ENCODE assay signal across 18 cellular contexts in genomic region chr12:66549050-66549389, GRCh38.
DNase-seq lines count a peak whose midpoint lies in the region; ATAC-seq and TF ChIP-seq lines count a peak whose summit lies in the region.
"Had no signal": no experiment of that assay in that cellular context is flagged by ENCODE, and none has a peak within 500 bp of the region (broad histone marks: within the 10 kb centered on the region; RNA-seq: fewer than 3 reads in every experiment).

No MANE protein-coding gene starts in this region.

- H3K36me3 ChIP-seq in cardiac muscle cell (no peaks in the 10 kb centered on the region), SU-DHL-6 (ENCODE audit: low read length) (no peaks in the 10 kb centered on the region), vagina (no peaks in the 10 kb centered on the region)

- DNase-seq in cardiac muscle cell (ENCODE audit: low read depth in 1 of 2, low spot score in 1 of 2), result no peak
- DNase-seq in cardiac septum (ENCODE audit: low spot score), result no peak
- DNase-seq in activated naive CD4-positive, alpha-beta T cell (lab: John Stamatoyannopoulos, UW), result no peak
- DNase-seq in foreskin melanocyte, result no peak
- no peak for DNase-seq in activated CD8-positive, alpha-beta memory T cell treated with anti-CD3 and anti-CD28 coated beads, Interleukin-2, amount 10 ng/mL, durations not matched to agents 7 days and 5 days
- DNase-seq in vagina (ENCODE audit: extremely low spot score in 2 of 2), result no peak
- DNase-seq: 8988T; CD4-positive, alpha-beta memory T cell; DMS153; GF-D8; NCI-H1092 treated with DMSO at 0.1 percent for 48 hours; NCI-H2081; NCI-H446 treated with DMSO at 0.1 percent for 48 hours; NCI-H69; SHP77 treated with DMSO at 0.1 percent for 48 hours had no signal

- H3K27me3 Mint-ChIP-seq in activated CD8-positive, alpha-beta memory T cell treated with anti-CD3 and anti-CD28 coated beads, Interleukin-2, amount 10 ng/mL, durations not matched to agents 7 days and 5 days, result no peaks in the 10 kb centered on the region

- H3K9me3 ChIP-seq in cardiac muscle cell (ENCODE audit: low read depth) (no peaks in the 10 kb centered on the region), SU-DHL-6 (ENCODE audit: insufficient read depth, low read length) (no peaks in the 10 kb centered on the region), vagina (no peaks in the 10 kb centered on the region)

- H3K4me3 Mint-ChIP-seq in activated CD8-positive, alpha-beta memory T cell treated with anti-CD3 and anti-CD28 coated beads, Interleukin-2, amount 10 ng/mL, durations not matched to agents 7 days and 5 days, result no peak overlapping the region
- H3K4me3 Mint-ChIP-seq: CD4-positive, alpha-beta memory T cell had no signal

- H2AFZ ChIP-seq in SU-DHL-6 (ENCODE audit: low read depth, low read length, severe bottlenecking), result peak overlapping the region; percentile 79

- H3K4me2 ChIP-seq in SU-DHL-6 (ENCODE audit: low read depth, low read length, poor library complexity, severe bottlenecking), result peak overlapping the region; percentile 34

- peak; percentile 17 for ATAC-seq in HG03520 (IDR thresholded peaks at IDR 0.05; ENCODE audit: unreplicated experiment)
- ATAC-seq in activated CD8-positive, alpha-beta memory T cell treated with anti-CD3 and anti-CD28 coated beads, Interleukin-2, amount 10 ng/mL, durations not matched to agents 7 days and 5 days, result no peak

- no peak overlapping the region for H3K9ac ChIP-seq in SU-DHL-6 (ENCODE audit: low read length)

- H3K4me1 Mint-ChIP-seq in activated CD8-positive, alpha-beta memory T cell treated with anti-CD3 and anti-CD28 coated beads, Interleukin-2, amount 10 ng/mL, durations not matched to agents 7 days and 5 days, result no peaks in the 10 kb centered on the region

- H3K4me3 ChIP-seq in cardiac muscle cell, result no peak overlapping the region
- H3K4me3 ChIP-seq in SU-DHL-6 (ENCODE audit: insufficient read depth, low read length, poor library complexity, severe bottlenecking), result no peak overlapping the region
- H3K4me3 ChIP-seq in vagina, result no peak overlapping the region
- H3K4me3 ChIP-seq: GM12878 had no signal

- TF ChIP-seq CTCF in cardiac muscle cell (IDR thresholded peaks at IDR 0.05; ENCODE audit: low read depth, low read length) (peak; percentile 1), SU-DHL-6 (IDR thresholded peaks at IDR 0.05; ENCODE audit: insufficient read depth, low read length, poor library complexity, severe bottlenecking) (no peak), vagina (IDR thresholded peaks at IDR 0.05) (no peak)

- 0 out of 2 replicates have a peak, but pooled peaks cover 10% of the 10 kb centered on the region for H3F3A ChIP-seq in SU-DHL-6 (ENCODE audit: insufficient read depth)

- H3K9me3 Mint-ChIP-seq in activated CD8-positive, alpha-beta memory T cell treated with anti-CD3 and anti-CD28 coated beads, Interleukin-2, amount 10 ng/mL, durations not matched to agents 7 days and 5 days (ENCODE audit: low read depth), result no peaks in the 10 kb centered on the region

- H4K20me1 ChIP-seq in SU-DHL-6 (ENCODE audit: low read depth, low read length), result no peaks in the 10 kb centered on the region

- H3K36me3 Mint-ChIP-seq in activated CD8-positive, alpha-beta memory T cell treated with anti-CD3 and anti-CD28 coated beads, Interleukin-2, amount 10 ng/mL, durations not matched to agents 7 days and 5 days, result no peaks in the 10 kb centered on the region
- H3K36me3 Mint-ChIP-seq: CD4-positive, alpha-beta memory T cell had no signal

- H3K9me2 ChIP-seq in SU-DHL-6 (replicated peaks; ENCODE audit: insufficient read depth, low read length), result no peaks in the 10 kb centered on the region

- TF ChIP-seq POLR2A in vagina (IDR thresholded peaks at IDR 0.05), result no peak

- H3K4me1 ChIP-seq in cardiac muscle cell (ENCODE audit: low read depth) (no peaks in the 10 kb centered on the region), vagina (no peaks in the 10 kb centered on the region)

- H3K27ac Mint-ChIP-seq in activated CD8-positive, alpha-beta memory T cell treated with anti-CD3 and anti-CD28 coated beads, Interleukin-2, amount 10 ng/mL, durations not matched to agents 7 days and 5 days, result no peak overlapping the region
- H3K27ac Mint-ChIP-seq: CD4-positive, alpha-beta memory T cell had no signal

- intact Hi-C loops in cardiac septum (cut with DNase I) (no loop called here), vagina (cut with DNase I) (no loop called here)

- H3K27ac ChIP-seq in cardiac muscle cell (no peak overlapping the region), SU-DHL-6 (ENCODE audit: low read depth, low read length) (peak overlapping the region; percentile 38), vagina (no peak overlapping the region)

- CTCF ChIA-PET in activated CD8-positive, alpha-beta memory T cell treated with anti-CD3 and anti-CD28 coated beads, Interleukin-2, amount 10 ng/mL, durations not matched to agents 7 days and 5 days (lab: Charles Lee), result no interaction called here

- H3K27me3 ChIP-seq in cardiac muscle cell (no peaks in the 10 kb centered on the region), SU-DHL-6 (ENCODE audit: low read length) (no peaks in the 10 kb centered on the region), vagina (no peaks in the 10 kb centered on the region)

- H3K79me2 ChIP-seq in SU-DHL-6 (ENCODE audit: insufficient read depth, low read length), result no peaks in the 10 kb centered on the region
